In genomic region chr12:13099910-13100609, GRCh38 we compare ENCODE assay signal across 9 cellular contexts. TPM values are rescaled to one million over a fixed set of nuclear protein-coding genes. Genes with fewer than 3 reads are reported as not detected.
DNase-seq lines count a peak whose midpoint lies in the region; ATAC-seq and TF ChIP-seq lines count a peak whose summit lies in the region.
"Had no signal": no experiment of that assay in that cellular context is flagged by ENCODE, and none has a peak within 500 bp of the region (broad histone marks: within the 10 kb centered on the region; RNA-seq: fewer than 3 reads in every experiment).

No MANE protein-coding gene starts in this region.

- peak overlapping the region; percentile 38 for H3K4me3 Mint-ChIP-seq in MCF 10A (ENCODE audit: unreplicated experiment)

- H3K27me3 ChIP-seq in HUES48 (ENCODE audit: control insufficient read depth, insufficient read depth, low read length) (no peaks in the 10 kb centered on the region; the same call in 1 of the 2 replicates), mucosa of stomach (ENCODE audit: control insufficient read depth, insufficient read depth, low read length) (no peaks in the 10 kb centered on the region)

- POLR2A ChIA-PET in MCF 10A (lab: Yijun Ruan, JAX), result interaction anchor here (0.6 to 7.7 kb wide), 26 partner anchors 17 to 1299 kb away, joined by 3 to 255 read pairs (median 5); partner anchors contain the start of genes ATF7IP, EMP1, FAM234B and GPRC5A

- H3K4me3 ChIP-seq in HUES48 (ENCODE audit: low read depth, low read length) (peak overlapping the region; percentile 67), mucosa of stomach (ENCODE audit: low read length) (no peak overlapping the region)

- no peak for TF ChIP-seq CTCF in 22Rv1 (IDR thresholded peaks at IDR 0.05)
- TF ChIP-seq CTCF in MCF 10A (IDR thresholded peaks at IDR 0.05; ENCODE audit: unreplicated experiment), result no peak

- ATAC-seq in GM21515 (IDR thresholded peaks at IDR 0.05; ENCODE audit: unreplicated experiment), result no peak
- ATAC-seq in GM21447 (IDR thresholded peaks at IDR 0.05; ENCODE audit: unreplicated experiment), result no peak
- no peak for ATAC-seq in HG03045 (IDR thresholded peaks at IDR 0.05; ENCODE audit: unreplicated experiment)

- peaks cover 5% of the 10 kb centered on the region for H3K36me3 Mint-ChIP-seq in MCF 10A (ENCODE audit: insufficient read depth, unreplicated experiment)

- H3K4me1 ChIP-seq in HUES48 (ENCODE audit: control insufficient read depth, insufficient read depth, low read length), result peaks cover 34% of the 10 kb centered on the region
- H3K4me1 ChIP-seq in mucosa of stomach (ENCODE audit: control insufficient read depth, insufficient read depth, low read length), result peaks cover 42% of the 10 kb centered on the region

- H3K27ac ChIP-seq in 22Rv1 (peak overlapping the region; percentile 90), HUES48 (ENCODE audit: low read depth, low read length) (peak overlapping the region; percentile 86)

- intact Hi-C loops in MCF 10A (cut with micrococcal nuclease), result loop anchor here (2.0 to 5.0 kb wide), 5 partner anchors 58 to 842 kb away; partner anchors contain the start of gene FAM234B

- H3K27ac Mint-ChIP-seq in MCF 10A (ENCODE audit: low read depth, unreplicated experiment), result peak overlapping the region; percentile 99

- H3K9ac ChIP-seq in HUES48 (ENCODE audit: low read depth, low read length), result peak overlapping the region; percentile 75
- peak overlapping the region; percentile 36 for H3K9ac ChIP-seq in mucosa of stomach (ENCODE audit: low read length)

- H3K36me3 ChIP-seq in HUES48 (ENCODE audit: control insufficient read depth, insufficient read depth, low read length) (no peaks in the 10 kb centered on the region), mucosa of stomach (ENCODE audit: control insufficient read depth, insufficient read depth, low read length) (no peaks in the 10 kb centered on the region)

- no TSS peak for BruUV-seq in MCF 10A (replicated peaks; lab: Mats Ljungman, UMichigan)

- CTCF ChIA-PET in MCF 10A (lab: Yijun Ruan, JAX), result interaction anchor here (0.8 to 6.0 kb wide), 17 partner anchors 36 to 265 kb away, joined by 3 to 154 read pairs (median 4); partner anchors contain the start of gene EMP1

- H3K9me3 Mint-ChIP-seq in MCF 10A (ENCODE audit: unreplicated experiment), result no peaks in the 10 kb centered on the region

- H3K9me3 ChIP-seq in HUES48 (ENCODE audit: control insufficient read depth, insufficient read depth, low read length) (no peaks in the 10 kb centered on the region), mucosa of stomach (ENCODE audit: control insufficient read depth, low read length) (no peaks in the 10 kb centered on the region)

- DNase-seq in MCF 10A (ENCODE audit: unreplicated experiment) (peak; percentile 76), NCI-H226 (no peak)

- H3K27me3 Mint-ChIP-seq in MCF 10A (ENCODE audit: insufficient read depth, unreplicated experiment), result no peaks in the 10 kb centered on the region

- peaks cover 64% of the 10 kb centered on the region for H3K4me1 Mint-ChIP-seq in MCF 10A (ENCODE audit: insufficient read depth, unreplicated experiment)

RNA-seq across cellular contexts. Expression of gene GSG1, which starts 3.4 kb away (rescaled TPM):
- not detected in 2 replicates for total RNA-seq in MCF 10A (2022)
- total RNA-seq: RPMI7951 had no signal

RNA-seq across cellular contexts. Expression of gene FAM234B, which starts 55.9 kb away (rescaled TPM):
- 5.4 and 5.7 TPM in 2 replicates for total RNA-seq in MCF 10A (2022)
